Comparison of ENCODE assay signal across 34 cellular contexts in genomic region chr2:38930600-38930999, GRCh38. TPM values are rescaled to one million over a fixed set of nuclear protein-coding genes. Genes with fewer than 3 reads are reported as not detected.
"Had no signal": no experiment of that assay in that cellular context is flagged by ENCODE, and none has a peak within 500 bp of the region (broad histone marks: within the 10 kb centered on the region; RNA-seq: fewer than 3 reads in every experiment).

No MANE protein-coding gene starts in this region.

- H3K9me3 ChIP-seq: adrenal gland, ascending aorta, body of pancreas, breast epithelium had no signal

- DNase-seq: activated effector memory CD4-positive, alpha-beta T cell treated with anti-CD3 and anti-CD28 coated beads, Interleukin-2, amount 50 U/mL, for 16 hours; activated effector memory CD4-positive, alpha-beta T cell treated with Interleukin-2 at 50 U/mL for 16 hours; activated gamma-delta T cell; activated gamma-delta T cell treated with Interleukin-2 at 50 U/mL for 16 hours; activated naive CD4-positive, alpha-beta T cell; activated naive CD4-positive, alpha-beta T cell treated with anti-CD3 and anti-CD28 coated beads for 36 hours; activated naive CD4-positive, alpha-beta T cell treated with anti-CD3 and anti-CD28 coated beads, Interleukin-2, amount 10 ng/mL, durations not matched to agents 7 days and 5 days; activated naive CD4-positive, alpha-beta T cell treated with anti-CD3 and anti-CD28 coated beads, Interleukin-2, amount 50 U/mL, for 16 hours; activated naive CD4-positive, alpha-beta T cell treated with Interleukin-2 at 50 U/mL for 16 hours; activated naive CD8-positive, alpha-beta T cell treated with anti-CD3 and anti-CD28 coated beads for 36 hours; activated naive CD8-positive, alpha-beta T cell treated with anti-CD3 and anti-CD28 coated beads, Interleukin-2, amount 10 ng/mL, durations not matched to agents 7 days and 5 days; activated naive CD8-positive, alpha-beta T cell treated with anti-CD3 and anti-CD28 coated beads, Interleukin-2, amount 50 U/mL, for 24 hours; activated T-cell treated with anti-CD3 and anti-CD28 coated beads, Interleukin-2, amount 50 U/mL, for 1 hour; activated T-cell treated with anti-CD3 and anti-CD28 coated beads, Interleukin-2, amount 50 U/mL, for 24 hours; activated T-cell treated with anti-CD3 and anti-CD28 coated beads, Interleukin-2, amount 50 U/mL, for 4 hours; activated T-cell treated with anti-CD3 and anti-CD28 coated beads, Interleukin-2, amount 50 U/mL, for 48 hours; activated T-cell treated with anti-CD3 and anti-CD28 coated beads, Interleukin-2, amount 50 U/mL, for 72 hours; adrenal gland; amniotic stem cell; amygdala; anterior cingulate cortex; aorta; body of pancreas; brain microvascular endothelial cell; caudate nucleus; central memory CD4-positive, alpha-beta T cell; cerebellar nuclear complex had no signal

- H3K36me3 ChIP-seq: ascending aorta, brain microvascular endothelial cell, cardiac muscle cell had no signal

- ATAC-seq: activated naive CD4-positive, alpha-beta T cell treated with anti-CD3 and anti-CD28 coated beads, Interleukin-2, amount 50 U/mL, for 72 hours; activated naive CD8-positive, alpha-beta T cell treated with anti-CD3 and anti-CD28 coated beads, Interleukin-2, amount 50 U/mL, for 24 hours; activated T-cell treated with anti-CD3 and anti-CD28 coated beads, Interleukin-2, amount 50 U/mL, for 4 hours; activated T-cell treated with anti-CD3 and anti-CD28 coated beads, Interleukin-2, amount 50 U/mL, for 72 hours; activated T-helper 17 cell treated with anti-CD3 and anti-CD28 coated beads, Interleukin-2, amount 50 U/mL, for 72 hours; body of pancreas had no signal

- FAIRE-seq: astrocyte, bronchial epithelial cell had no signal

- H3K27ac ChIP-seq: adrenal gland, ascending aorta, body of pancreas, brain microvascular endothelial cell, breast epithelium, cardiac muscle cell had no signal

- H3K4me3 ChIP-seq: adrenal gland, ascending aorta, body of pancreas, breast epithelium, cardiac muscle cell had no signal

- H3K4me1 ChIP-seq: ascending aorta, body of pancreas, breast epithelium had no signal

- H3K27me3 ChIP-seq: adrenal gland, ascending aorta, body of pancreas, brain microvascular endothelial cell, breast epithelium, cardiac muscle cell had no signal

RNA-seq across cellular contexts. Expression of gene ARHGEF33, which starts 40.9 kb away (rescaled TPM):
- total RNA-seq: activated naive CD4-positive, alpha-beta T cell treated with anti-CD3 and anti-CD28 coated beads for 36 hours had no signal

RNA-seq across cellular contexts. Expression of gene MORN2, which starts 54.8 kb away (rescaled TPM):
- total RNA-seq: ascending aorta had no signal
